ENCODE assay signal across 1 cellular context in genomic region chr17:17089796-17090641, GRCh38.
TF ChIP-seq lines count a peak whose summit lies in the region.

No MANE protein-coding gene starts in this region.

TF ChIP-seq in WTC11, 78 proteins besides CTCF, POLR2A, EP300 and RAD21 (continued from another document):
- no peak for TF ChIP-seq ZNF532 (CRISPR knock-in tag; IDR thresholded peaks at IDR 0.05; ENCODE audit: borderline replicate concordance)
- no peak for TF ChIP-seq ZNF423 (CRISPR knock-in tag; IDR thresholded peaks at IDR 0.05)
- TF ChIP-seq FOXJ3 (CRISPR knock-in tag; IDR thresholded peaks at IDR 0.05; ENCODE audit: borderline replicate concordance) = no peak
- no peak for TF ChIP-seq CBFB (CRISPR knock-in tag; IDR thresholded peaks at IDR 0.05; ENCODE audit: low read depth)
- no peak for TF ChIP-seq ZBTB43 (CRISPR knock-in tag; IDR thresholded peaks at IDR 0.05)
- no peak for TF ChIP-seq AFF4 (CRISPR knock-in tag; IDR thresholded peaks at IDR 0.05; ENCODE audit: borderline replicate concordance)
